In the genomic region with DNA sequence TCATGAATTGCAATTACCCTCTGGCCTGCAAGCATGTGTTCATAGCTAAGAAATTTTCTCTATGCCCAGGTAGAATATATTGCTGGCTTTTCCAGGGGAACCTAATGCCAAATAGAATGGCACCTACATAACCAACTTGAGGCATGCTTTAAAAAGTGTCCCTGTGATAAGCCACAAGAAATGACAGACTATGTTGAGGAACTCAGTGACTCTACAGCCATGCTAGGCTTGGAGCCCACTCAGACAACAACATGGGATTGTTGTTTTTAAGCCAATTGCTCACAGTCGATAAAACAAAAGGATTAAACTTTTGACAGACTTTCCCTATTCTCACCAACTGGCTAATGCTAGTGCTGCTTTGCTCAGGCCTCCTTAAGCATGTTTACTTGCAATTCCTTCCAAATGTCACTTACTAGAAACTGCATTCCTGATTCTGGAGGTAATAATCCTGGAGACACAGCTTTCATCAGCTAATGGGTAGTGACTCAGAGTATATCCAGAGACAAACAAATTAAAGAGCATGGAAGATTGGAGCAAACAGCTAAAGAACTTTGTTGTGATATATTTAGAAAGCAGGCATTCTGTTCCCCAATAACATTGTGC, we compare ENCODE assay signal across 18 cellular contexts.
A peak's percentile ranks its signal among the peaks of the same experiment; 100 is the strongest.
DNase-seq lines count a peak whose midpoint lies in the region; ATAC-seq, FAIRE-seq and TF ChIP-seq lines count a peak whose summit lies in the region.
"Had no signal": no experiment of that assay in that cellular context is flagged by ENCODE, and none has a peak within 500 bp of the region (broad histone marks: within the 10 kb centered on the region; RNA-seq: fewer than 3 reads in every experiment).

No MANE protein-coding gene starts in this region.

- intact Hi-C loops in left cardiac atrium (cut with DNase I) = no loop called here

- no peaks in the 10 kb centered on the region for H3K27me3 ChIP-seq in cardiac muscle cell
- H3K27me3 ChIP-seq in bronchial epithelial cell (ENCODE audit: control insufficient read depth, insufficient read depth, low read length) = no peaks in the 10 kb centered on the region
- H3K27me3 ChIP-seq: brain microvascular endothelial cell, thyroid gland had no signal

- FAIRE-seq in bronchial epithelial cell (lab: Jason Lieb, UNC) = no peak

- no peaks in the 10 kb centered on the region for H3K9me3 ChIP-seq in cardiac muscle cell (ENCODE audit: low read depth)
- H3K9me3 ChIP-seq: prostate gland, thyroid gland had no signal

- H3K36me3 ChIP-seq in cardiac muscle cell = no peaks in the 10 kb centered on the region
- no peaks in the 10 kb centered on the region for H3K36me3 ChIP-seq in bronchial epithelial cell (ENCODE audit: control insufficient read depth, insufficient read depth, low read length)
- H3K36me3 ChIP-seq: brain microvascular endothelial cell, prostate gland, thyroid gland had no signal

- ATAC-seq in left cardiac atrium (no peak), GM19467 (IDR thresholded peaks at IDR 0.05; ENCODE audit: unreplicated experiment) (no peak)
- ATAC-seq: CD8-positive, alpha-beta T cell; HCT116 had no signal

- TF ChIP-seq CTCF in cardiac muscle cell (IDR thresholded peaks at IDR 0.05; ENCODE audit: low read depth, low read length) = no peak
- no peak for TF ChIP-seq CTCF in bronchial epithelial cell (IDR thresholded peaks at IDR 0.05; ENCODE audit: insufficient read depth, low read length, severe bottlenecking)

- peaks cover 24% of the 10 kb centered on the region for H3K4me1 ChIP-seq in cardiac muscle cell (ENCODE audit: low read depth)
- H3K4me1 ChIP-seq: prostate gland, thyroid gland had no signal

- H3K27ac ChIP-seq in cardiac muscle cell = peak overlapping the region; percentile 84
- H3K27ac ChIP-seq: brain microvascular endothelial cell, prostate gland, thyroid gland had no signal

- DNase-seq in cardiac muscle cell (ENCODE audit: low read depth in 1 of 2, low spot score in 1 of 2) (no peak), left cardiac atrium (no peak), bronchial epithelial cell (ENCODE audit: low read depth) (peak; percentile 12), kidney tubule cell (ENCODE audit: low spot score) (peak; percentile 17), DMS79 treated with DMSO at 0.1 percent for 48 hours (lab: John Stamatoyannopoulos, UW) (no peak), medulla oblongata (ENCODE audit: extremely low spot score) (no peak), activated gamma-delta T cell treated with Interleukin-2 at 50 U/mL for 16 hours (no peak)
- DNase-seq: brain microvascular endothelial cell; CD8-positive, alpha-beta T cell; effector CD8-positive, alpha-beta T cell; KG1; naive B cell; NCI-H146; stimulated activated CD4-positive, alpha-beta T cell treated with anti-CD3 and anti-CD28 coated beads, Interleukin-1b, Interleukin-23, amount 100 ng/mL, for 48 hours; thyroid gland had no signal

- H3K4me3 ChIP-seq in cardiac muscle cell (no peak overlapping the region), bronchial epithelial cell (ENCODE audit: low read depth, low read length) (no peak overlapping the region)
- H3K4me3 ChIP-seq: prostate gland, thyroid gland had no signal

Comparison
In these comparisons a context has a peak if more than half of its experiments do, and no peak if none do; other contexts are left out.
1. DNase-seq: peak in bronchial epithelial cell (single experiment) and kidney tubule cell (single experiment); none in cardiac muscle cell (0 of 2), left cardiac atrium (single experiment), DMS79 treated with DMSO at 0.1 percent for 48 hours (single experiment), medulla oblongata (single experiment) and activated gamma-delta T cell treated with Interleukin-2 at 50 U/mL for 16 hours (single experiment).